Comparison of ENCODE assay signal across 25 cellular contexts in the genomic region with DNA sequence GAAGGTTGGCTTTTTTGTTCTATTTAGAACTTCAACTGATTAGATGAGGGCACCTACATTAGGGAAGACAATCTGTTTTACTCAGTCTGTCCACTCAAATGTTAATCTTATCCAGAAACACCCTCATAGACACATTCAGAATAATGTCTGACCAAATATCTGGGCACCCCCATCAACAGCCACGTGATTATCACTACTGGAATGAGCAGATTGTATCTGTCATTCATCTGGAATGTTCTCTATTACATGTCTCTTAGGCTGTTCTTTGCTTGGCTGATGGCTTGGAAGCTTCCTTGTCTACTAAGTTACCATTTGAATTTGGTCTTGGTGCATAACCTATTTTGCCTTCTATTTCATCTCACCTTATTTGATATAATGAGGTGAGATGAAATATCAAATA. TPM values are rescaled to one million over a fixed set of nuclear protein-coding genes. Genes with fewer than 3 reads are reported as not detected.
A peak's percentile ranks its signal among the peaks of the same experiment; 100 is the strongest.
DNase-seq lines count a peak whose midpoint lies in the region; ATAC-seq and TF ChIP-seq lines count a peak whose summit lies in the region.
"Had no signal": no experiment of that assay in that cellular context is flagged by ENCODE, and none has a peak within 500 bp of the region (broad histone marks: within the 10 kb centered on the region; RNA-seq: fewer than 3 reads in every experiment).

No MANE protein-coding gene starts in this region.

- DNase-seq in GM23248 (peak; percentile 69), fibroblast of peridontal ligament (ENCODE audit: extremely low read depth) (peak; percentile 21), skeletal muscle cell (ENCODE audit: low read depth) (peak; percentile 2), neuronal stem cell (ENCODE audit: low spot score) (no peak), NCI-H1930 (lab: John Stamatoyannopoulos, UW) (no peak)
- DNase-seq: activated B cell treated with CpG ODN at 0.5 μM for 24 hours; activated CD8-positive, alpha-beta T cell treated with anti-CD3 and anti-CD28 coated beads for 36 hours; activated naive CD8-positive, alpha-beta T cell treated with anti-CD3 and anti-CD28 coated beads, Interleukin-2, amount 10 ng/mL, durations not matched to agents 7 days and 5 days; activated T-cell treated with anti-CD3 and anti-CD28 coated beads, Interleukin-2, amount 50 U/mL, for 72 hours; AML-193; Caco-2; central memory CD4-positive, alpha-beta T cell; effector CD4-positive, alpha-beta T cell; esophagus squamous epithelium; midbrain; NCI-H1105; NCI-H526 treated with DMSO at 0.1 percent for 48 hours; right cardiac atrium; SIG-M5; stimulated activated naive CD8-positive, alpha-beta T cell treated with anti-CD3 and anti-CD28 coated beads, Interleukin-15, Interleukin-2, amounts not matched to agents 100 U/mL and 50 U/mL, for 24 hours; upper lobe of left lung had no signal

- ATAC-seq in SK-N-SH treated with all-trans-retinoic acid at 6 μM for 48 hours = peak; percentile 49; the same call in 2 of the 3 replicates
- ATAC-seq in GM19455 (IDR thresholded peaks at IDR 0.05; ENCODE audit: unreplicated experiment) = no peak
- ATAC-seq: activated CD8-positive, alpha-beta T cell treated with anti-CD3 and anti-CD28 coated beads for 36 hours; activated T-cell treated with anti-CD3 and anti-CD28 coated beads, Interleukin-2, amount 50 U/mL, for 72 hours; HCT116; right cardiac atrium; stimulated activated naive CD8-positive, alpha-beta T cell treated with anti-CD3 and anti-CD28 coated beads, Interleukin-15, Interleukin-2, amounts not matched to agents 100 U/mL and 50 U/mL, for 24 hours had no signal

- no peak overlapping the region for H3K4ac ChIP-seq in neuronal stem cell (ENCODE audit: low read length)

- H2AK5ac ChIP-seq in neuronal stem cell (ENCODE audit: low read depth, low read length) = no peak overlapping the region

- H3K14ac ChIP-seq in neuronal stem cell (ENCODE audit: low read length) = no peak overlapping the region

- H3K9me3 ChIP-seq in GM23248 (ENCODE audit: low read depth) (no peaks in the 10 kb centered on the region), neuronal stem cell (replicated peaks in 1 of 2; ENCODE audit: control insufficient read depth in 2 of 2, insufficient read depth in 1 of 2, low read depth in 1 of 2, low read length in 2 of 2) (no peaks in the 10 kb centered on the region)
- H3K9me3 ChIP-seq: Caco-2, esophagus squamous epithelium, upper lobe of left lung had no signal

- no peak overlapping the region for H3K27ac ChIP-seq in GM23248
- H3K27ac ChIP-seq in neuronal stem cell (replicated peaks; ENCODE audit: low read length) = no peak overlapping the region
- H3K27ac ChIP-seq: esophagus squamous epithelium, neural progenitor cell, upper lobe of left lung had no signal

- no peak overlapping the region for H3K23ac ChIP-seq in neuronal stem cell (ENCODE audit: low read depth, low read length, poor library complexity)

- no peak overlapping the region for H2BK12ac ChIP-seq in neuronal stem cell (ENCODE audit: low read length)

- no peaks in the 10 kb centered on the region for H3K79me2 ChIP-seq in GM23248 (ENCODE audit: insufficient read depth)

- no peaks in the 10 kb centered on the region for H4K20me1 ChIP-seq in GM23248 (ENCODE audit: insufficient read depth)

- no peaks in the 10 kb centered on the region for H3F3A ChIP-seq in GM23248 (ENCODE audit: insufficient read depth)

- no peak overlapping the region for H4K8ac ChIP-seq in neuronal stem cell (ENCODE audit: low read depth, low read length)

- no peak overlapping the region for H2BK120ac ChIP-seq in neuronal stem cell (ENCODE audit: low read depth, low read length)

- H3K9ac ChIP-seq in GM23248 (no peak overlapping the region), neuronal stem cell (ENCODE audit: low read depth, low read length, poor library complexity) (no peak overlapping the region)
- H3K9ac ChIP-seq: neural progenitor cell had no signal

- H3K4me1 ChIP-seq in GM23248 (ENCODE audit: insufficient read depth) (no peaks in the 10 kb centered on the region; the same call in 1 of the 2 replicates), neuronal stem cell (ENCODE audit: control insufficient read depth in 2 of 2, insufficient read depth in 1 of 2, low read depth in 1 of 2, low read length in 2 of 2) (no peaks in the 10 kb centered on the region)
- H3K4me1 ChIP-seq: Caco-2, esophagus squamous epithelium, neural progenitor cell, upper lobe of left lung had no signal

- no peaks in the 10 kb centered on the region for H3K9me2 ChIP-seq in GM23248 (ENCODE audit: insufficient read depth)

- H3K27me3 ChIP-seq in GM23248 (replicated peaks; ENCODE audit: insufficient read depth) (peaks cover 2% of the 10 kb centered on the region; the same call in 1 of the 2 replicates), neuronal stem cell (ENCODE audit: control insufficient read depth in 3 of 3, insufficient read depth in 3 of 3, low read depth in 1 of 3, low read length in 3 of 3) (peaks cover 0 to 13% (median 0%) of the 10 kb centered on the region in 3 experiments)
- H3K27me3 ChIP-seq: esophagus squamous epithelium, neural progenitor cell, upper lobe of left lung had no signal

- H3K4me3 ChIP-seq in GM23248 (no peak overlapping the region), skeletal muscle cell (ENCODE audit: low read depth, low read length) (no peak overlapping the region), neuronal stem cell (ENCODE audit: low read length in 2 of 2) (no peak overlapping the region)
- H3K4me3 ChIP-seq: esophagus squamous epithelium, neural progenitor cell, upper lobe of left lung had no signal

- no peak overlapping the region for H3K18ac ChIP-seq in neuronal stem cell (ENCODE audit: low read length)

- H3K79me1 ChIP-seq in neuronal stem cell (ENCODE audit: low read depth, low read length) = no peaks in the 10 kb centered on the region

- in situ Hi-C loops in GM23248 (cut with MboI) = no loop called here

- peak overlapping the region; percentile 31 for H3K4me2 ChIP-seq in GM23248 (ENCODE audit: unreplicated experiment)
- no peak overlapping the region for H3K4me2 ChIP-seq in neuronal stem cell (ENCODE audit: insufficient read depth, low read length, poor library complexity, severe bottlenecking)
- H3K4me2 ChIP-seq: neural progenitor cell had no signal

- H2BK5ac ChIP-seq in neuronal stem cell (ENCODE audit: low read length) = no peak overlapping the region

- 0% methylated on average over 1 of the region's 1 CpG for WGBS in GM23248 (ENCODE audit: low coverage in 1 of 2, low lambda C conversion rate in 2 of 2, missing lambda C conversion rate in 2 of 2), 2 experiments
- WGBS in neuronal stem cell (ENCODE audit: extremely low coverage in 2 of 2, insufficient read length in 2 of 2, insufficient replicate concordance in 1 of 2), 2 donors = no CpG with 5 or more reads among the region's 1 CpG

- no peak overlapping the region for H2BK15ac ChIP-seq in neuronal stem cell (ENCODE audit: low read length)

- no peak overlapping the region for H4K91ac ChIP-seq in neuronal stem cell (ENCODE audit: low read depth, low read length, poor library complexity)

- H3K36me3 ChIP-seq in GM23248 (ENCODE audit: low read depth) (no peaks in the 10 kb centered on the region), neuronal stem cell (replicated peaks in 1 of 2; ENCODE audit: control insufficient read depth in 2 of 2, insufficient read depth in 2 of 2, low read length in 2 of 2) (no peaks in the 10 kb centered on the region)
- H3K36me3 ChIP-seq: esophagus squamous epithelium, neural progenitor cell, upper lobe of left lung had no signal

- H2AFZ ChIP-seq in GM23248 (no peak overlapping the region), neuronal stem cell (ENCODE audit: low read length) (no peak overlapping the region)
- H2AFZ ChIP-seq: neural progenitor cell had no signal

TF ChIP-seq in SK-N-SH treated with all-trans-retinoic acid at 6 μM for 48 hours, 23 proteins besides CTCF, POLR2A, EP300 and RAD21 (continues in another document):
- TF ChIP-seq TOX (CRISPR knock-in tag; IDR thresholded peaks at IDR 0.05; ENCODE audit: borderline replicate concordance) (no peak), OSR1 (CRISPR knock-in tag; IDR thresholded peaks at IDR 0.05) (no peak), TSHZ2 (CRISPR knock-in tag; IDR thresholded peaks at IDR 0.05) (no peak), RARB (CRISPR knock-in tag; IDR thresholded peaks at IDR 0.05) (no peak), ZC3H10 (CRISPR knock-in tag; IDR thresholded peaks at IDR 0.05) (no peak), ZFP3 (CRISPR knock-in tag; IDR thresholded peaks at IDR 0.05) (no peak), ZFP30 (CRISPR knock-in tag; IDR thresholded peaks at IDR 0.05) (no peak), SNAI2 (CRISPR knock-in tag; IDR thresholded peaks at IDR 0.05) (no peak), ZNF8 (CRISPR knock-in tag; IDR thresholded peaks at IDR 0.05) (no peak)

RNA-seq across cellular contexts. Expression of gene LRRC58, which starts 15.7 kb away (rescaled TPM):
- 29.2 and 34.4 TPM in 2 replicates for total RNA-seq in GM23248 (2014; rRNA removed; shearing (Covaris generic))
- 12.9 and 13.1 TPM in 2 replicates for polyA plus RNA-seq in GM23248 (2016; fragmentation: Nextera tagmentation; extraction: Ambion mirVana)
- 13.7 TPM for polyA plus RNA-seq in neuronal stem cell (2013, experiment 1 of 2)
- 14.8 TPM for polyA plus RNA-seq in neuronal stem cell (2013, experiment 2 of 2)

Comparison
In these comparisons a context has a peak if more than half of its experiments do, and no peak if none do; other contexts are left out.
1. DNase-seq: peak in GM23248 (single experiment), fibroblast of peridontal ligament (single experiment) and skeletal muscle cell (single experiment); none in neuronal stem cell (single experiment) and NCI-H1930 (0 of 2).